ENCODE assay signal across 23 cellular contexts in genomic region chr2:78928502-78928901, GRCh38.
DNase-seq lines count a peak whose midpoint lies in the region; ATAC-seq and TF ChIP-seq lines count a peak whose summit lies in the region.
"Had no signal": no experiment of that assay in that cellular context is flagged by ENCODE, and none has a peak within 500 bp of the region (broad histone marks: within the 10 kb centered on the region; RNA-seq: fewer than 3 reads in every experiment).

No MANE protein-coding gene starts in this region.

- H3K4me3 ChIP-seq in neural progenitor cell: no peak overlapping the region
- H3K4me3 ChIP-seq: BLaER1 treated with 17β-estradiol and CSF1 and Interleukin-3, amounts not matched to agents 10 nM and 100 nM; GM23248; HAP-1 had no signal

- no peaks in the 10 kb centered on the region for H3K4me1 Mint-ChIP-seq in neural progenitor cell

- no peaks in the 10 kb centered on the region for H3K36me3 Mint-ChIP-seq in neural progenitor cell
- H3K36me3 Mint-ChIP-seq: CD8-positive, alpha-beta T cell had no signal

- H3K4me3 Mint-ChIP-seq in neural progenitor cell: no peak overlapping the region
- H3K4me3 Mint-ChIP-seq: CD8-positive, alpha-beta T cell had no signal

- no peaks in the 10 kb centered on the region for H3K27me3 ChIP-seq in neural progenitor cell
- H3K27me3 ChIP-seq: BLaER1 treated with 17β-estradiol and CSF1 and Interleukin-3, amounts not matched to agents 10 nM and 100 nM had no signal

- no peaks in the 10 kb centered on the region for H3K79me2 ChIP-seq in neural progenitor cell (ENCODE audit: low read depth)

- peak overlapping the region; percentile 26 for H2AFZ ChIP-seq in neural progenitor cell (replicated peaks)
- H2AFZ ChIP-seq: GM23248 had no signal

- no peak for TF ChIP-seq CTCF in neural progenitor cell (IDR thresholded peaks at IDR 0.05)

- H3K9ac ChIP-seq in neural progenitor cell: no peak overlapping the region
- H3K9ac ChIP-seq: BLaER1 treated with 17β-estradiol and CSF1 and Interleukin-3, amounts not matched to agents 10 nM and 100 nM; GM23248 had no signal

- H3K9me3 Mint-ChIP-seq in neural progenitor cell: no peaks in the 10 kb centered on the region

- DNase-seq in NCI-H2227 treated with DMSO at 0.1 percent for 48 hours (lab: John Stamatoyannopoulos, UW) (peak; percentile 39), NCI-H2227 (lab: John Stamatoyannopoulos, UW; ENCODE audit: unreplicated experiment) (no peak), NOMO-1 treated with DMSO at 0.1 percent for 48 hours (lab: John Stamatoyannopoulos, UW; ENCODE audit: unreplicated experiment) (peak; percentile 38), neural progenitor cell (ENCODE audit: low spot score) (no peak), KBM-7 (no peak)
- DNase-seq: ACHN; CD8-positive, alpha-beta T cell; DND-41; GM23248; IMR-90; NCI-H1694; NCI-H2081; NCI-H2171; NK-92 treated with Interleukin-12 subunit alpha and Interleukin-12 subunit beta, amount 100 ng/mL, for 24 hours; PC-3; Right ventricle myocardium superior; T-helper 9 cell had no signal

- ATAC-seq in GM21786 (IDR thresholded peaks at IDR 0.05; ENCODE audit: unreplicated experiment): peak; percentile 54
- ATAC-seq in GM18517 (IDR thresholded peaks at IDR 0.05; ENCODE audit: unreplicated experiment): no peak
- ATAC-seq in GM21619 (IDR thresholded peaks at IDR 0.05; ENCODE audit: unreplicated experiment): no peak
- ATAC-seq: CD8-positive, alpha-beta T cell; PC-3 had no signal

- H3K9me3 ChIP-seq in neural progenitor cell (ENCODE audit: low read depth): no peaks in the 10 kb centered on the region
- H3K9me3 ChIP-seq: BLaER1 treated with 17β-estradiol and CSF1 and Interleukin-3, amounts not matched to agents 10 nM and 100 nM; HAP-1 had no signal

- H3F3A ChIP-seq in neural progenitor cell (ENCODE audit: low read depth): no peaks in the 10 kb centered on the region

- no peak overlapping the region for H3K27ac Mint-ChIP-seq in neural progenitor cell
- H3K27ac Mint-ChIP-seq: CD8-positive, alpha-beta T cell had no signal

- no peak overlapping the region for H3K4me2 ChIP-seq in neural progenitor cell
- H3K4me2 ChIP-seq: BLaER1 treated with 17β-estradiol and CSF1 and Interleukin-3, amounts not matched to agents 10 nM and 100 nM had no signal

- no peaks in the 10 kb centered on the region for H4K20me1 ChIP-seq in neural progenitor cell (ENCODE audit: low read depth)
- H4K20me1 ChIP-seq: BLaER1 treated with 17β-estradiol and CSF1 and Interleukin-3, amounts not matched to agents 10 nM and 100 nM had no signal

- H3K4me1 ChIP-seq in neural progenitor cell: no peaks in the 10 kb centered on the region
- H3K4me1 ChIP-seq: BLaER1 treated with 17β-estradiol and CSF1 and Interleukin-3, amounts not matched to agents 10 nM and 100 nM; HAP-1 had no signal

- H3K36me3 ChIP-seq in neural progenitor cell: no peaks in the 10 kb centered on the region
- H3K36me3 ChIP-seq: BLaER1 treated with 17β-estradiol and CSF1 and Interleukin-3, amounts not matched to agents 10 nM and 100 nM; HAP-1 had no signal

- no peak overlapping the region for H3K27ac ChIP-seq in neural progenitor cell
- H3K27ac ChIP-seq: 22Rv1; BLaER1 treated with 17β-estradiol and CSF1 and Interleukin-3, amounts not matched to agents 10 nM and 100 nM; GM23248 had no signal

- peaks cover 3% of the 10 kb centered on the region for H3K27me3 Mint-ChIP-seq in neural progenitor cell (ENCODE audit: insufficient read depth, low read depth)

- in situ Hi-C loops in KBM-7 (cut with MboI; ENCODE audit: low pct_unique_long_range_greater_than_20kb, low sequenced_read_pairs): no loop called here

Comparison
In these comparisons a context has a peak if more than half of its experiments do, and no peak if none do; other contexts are left out.
1. DNase-seq: peak in NCI-H2227 treated with DMSO at 0.1 percent for 48 hours (single experiment) and NOMO-1 treated with DMSO at 0.1 percent for 48 hours (single experiment); none in NCI-H2227 (single experiment), neural progenitor cell (single experiment) and KBM-7 (single experiment).